In genomic region chr1:231603598-231604275, GRCh38 we compare ENCODE assay signal across 1 cellular context.
TF ChIP-seq lines count a peak whose summit lies in the region.

No MANE protein-coding gene starts in this region.

TF ChIP-seq in K562, 482 proteins besides CTCF, POLR2A, EP300 and RAD21 (continued from another document):
- TF ChIP-seq PREB (CRISPR knock-in tag; IDR thresholded peaks at IDR 0.05) (no peak), SLC30A9 (CRISPR knock-in tag; IDR thresholded peaks at IDR 0.05) (no peak), ATF7 (IDR thresholded peaks at IDR 0.05) (peak; percentile 28; the same call in 1 of the 2 replicates), NR2C2 (CRISPR knock-in tag; IDR thresholded peaks at IDR 0.05) (no peak), NR2C2 (tag; IDR thresholded peaks at IDR 0.05) (no peak), HNRNPL (IDR thresholded peaks at IDR 0.05; ENCODE audit: low read depth, low read length) (no peak), NEUROD1 (IDR thresholded peaks at IDR 0.05; ENCODE audit: borderline replicate concordance, low read depth, low read length, partially characterized antibody) (no peak), IRF1 (CRISPR knock-in tag; IDR thresholded peaks at IDR 0.05; ENCODE audit: borderline replicate concordance) (no peak), ZBTB34 (CRISPR knock-in tag; IDR thresholded peaks at IDR 0.05) (no peak), KDM1A (IDR thresholded peaks at IDR 0.05) (no peak), ZNF384 (IDR thresholded peaks at IDR 0.05; ENCODE audit: low read depth, low read length) (no peak), ZBTB2 (IDR thresholded peaks at IDR 0.05) (no peak), HOXB6 (CRISPR knock-in tag; IDR thresholded peaks at IDR 0.05; ENCODE audit: borderline replicate concordance) (no peak), ZNF511 (CRISPR knock-in tag; IDR thresholded peaks at IDR 0.05) (no peak), MEF2A (IDR thresholded peaks at IDR 0.05; ENCODE audit: control insufficient read depth, low read depth, low read length) (no peak), JUND (IDR thresholded peaks at IDR 0.05; ENCODE audit: borderline replicate concordance, low read depth, low read length) (no peak), JUND (tag; IDR thresholded peaks at IDR 0.05; ENCODE audit: borderline replicate concordance, low read depth, low read length) (0 out of 3 replicates have a peak, but pooled peaks have one; percentile 13), GTF2B (IDR thresholded peaks at IDR 0.05; ENCODE audit: extremely low read depth, insufficient read length) (no peak), CBFB (CRISPR knock-in tag; IDR thresholded peaks at IDR 0.05) (no peak), ZNF41 (CRISPR knock-in tag; conservative IDR thresholded peaks at IDR 0.05) (no peak), EHMT2 (IDR thresholded peaks at IDR 0.05) (0 out of 2 replicates have a peak, but pooled peaks have one; percentile 31), E2F5 (CRISPR knock-in tag; IDR thresholded peaks at IDR 0.05) (no peak), ZNF589 (CRISPR knock-in tag; IDR thresholded peaks at IDR 0.05; ENCODE audit: low read depth) (no peak), TEAD1 (CRISPR knock-in tag; IDR thresholded peaks at IDR 0.05) (no peak), BRF2 (IDR thresholded peaks at IDR 0.05; ENCODE audit: borderline replicate concordance, insufficient read depth, insufficient read length) (no peak), GTF2A2 (tag; IDR thresholded peaks at IDR 0.05) (no peak), ZNF217 (CRISPR knock-in tag; IDR thresholded peaks at IDR 0.05) (no peak), ZNF507 (tag; conservative IDR thresholded peaks at IDR 0.05) (no peak), GABPB1 (CRISPR knock-in tag; IDR thresholded peaks at IDR 0.05) (no peak), KLF1 (tag; IDR thresholded peaks at IDR 0.05) (no peak), NFXL1 (CRISPR knock-in tag; IDR thresholded peaks at IDR 0.05) (no peak), PKNOX1 (IDR thresholded peaks at IDR 0.05) (peak; percentile 87), SUPT5H (IDR thresholded peaks at IDR 0.05) (no peak), ZNF561 (CRISPR knock-in tag; conservative IDR thresholded peaks at IDR 0.05) (no peak), NONO (IDR thresholded peaks at IDR 0.05; ENCODE audit: low read depth in 2 of 2, low read length in 1 of 2) (no peak), ZNF12 (CRISPR knock-in tag; IDR thresholded peaks at IDR 0.05) (no peak), DACH1 (IDR thresholded peaks at IDR 0.05; ENCODE audit: partially characterized antibody) (no peak), ETV6 (IDR thresholded peaks at IDR 0.05; ENCODE audit: borderline replicate concordance in 1 of 2, low read depth in 2 of 2, low read length in 1 of 2) (no peak), ETV6 (CRISPR knock-in tag; IDR thresholded peaks at IDR 0.05; ENCODE audit: borderline replicate concordance) (no peak), FOXP1 (CRISPR knock-in tag; IDR thresholded peaks at IDR 0.05) (no peak)
